Comparison of ENCODE assay signal across 1 cellular context in genomic region chr11:66312549-66313320, GRCh38.
TF ChIP-seq lines count a peak whose summit lies in the region.

No MANE protein-coding gene starts in this region.

TF ChIP-seq in HepG2, 621 proteins besides CTCF, POLR2A, EP300 and RAD21 (continued from another document and continues in another):
- TF ChIP-seq, protein P1, sequence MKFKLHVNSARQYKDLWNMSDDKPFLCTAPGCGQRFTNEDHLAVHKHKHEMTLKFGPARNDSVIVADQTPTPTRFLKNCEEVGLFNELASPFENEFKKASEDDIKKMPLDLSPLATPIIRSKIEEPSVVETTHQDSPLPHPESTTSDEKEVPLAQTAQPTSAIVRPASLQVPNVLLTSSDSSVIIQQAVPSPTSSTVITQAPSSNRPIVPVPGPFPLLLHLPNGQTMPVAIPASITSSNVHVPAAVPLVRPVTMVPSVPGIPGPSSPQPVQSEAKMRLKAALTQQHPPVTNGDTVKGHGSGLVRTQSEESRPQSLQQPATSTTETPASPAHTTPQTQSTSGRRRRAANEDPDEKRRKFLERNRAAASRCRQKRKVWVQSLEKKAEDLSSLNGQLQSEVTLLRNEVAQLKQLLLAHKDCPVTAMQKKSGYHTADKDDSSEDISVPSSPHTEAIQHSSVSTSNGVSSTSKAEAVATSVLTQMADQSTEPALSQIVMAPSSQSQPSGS (CRISPR knock-in tag; IDR thresholded peaks at IDR 0.05), result 0 out of 2 replicates have a peak, but pooled peaks have one; percentile 1
- TF ChIP-seq ZBED4 (CRISPR knock-in tag; IDR thresholded peaks at IDR 0.05; ENCODE audit: borderline replicate concordance) (0 out of 2 replicates have a peak, but pooled peaks have one; percentile 0), TGIF2 (CRISPR knock-in tag; IDR thresholded peaks at IDR 0.05) (peak; percentile 3; the same call in 1 of the 2 replicates), MAZ (IDR thresholded peaks at IDR 0.05; ENCODE audit: borderline replicate concordance, low read depth, low read length) (peak; percentile 60; the same call in 1 of the 2 replicates), MAZ (CRISPR knock-in tag; IDR thresholded peaks at IDR 0.05; ENCODE audit: low read depth) (no peak), ZNF235 (CRISPR knock-in tag; IDR thresholded peaks at IDR 0.05; ENCODE audit: borderline replicate concordance) (peak; percentile 72; the same call in 1 of the 2 replicates), ZNF12 (CRISPR knock-in tag; IDR thresholded peaks at IDR 0.05) (peak; percentile 38; the same call in 1 of the 2 replicates), YY1 (IDR thresholded peaks at IDR 0.05; ENCODE audit: insufficient read depth, insufficient replicate concordance, low read depth, low read length) (peak; percentile 29), ZSCAN20 (CRISPR knock-in tag; IDR thresholded peaks at IDR 0.05; ENCODE audit: borderline replicate concordance) (peak; percentile 21; the same call in 1 of the 2 replicates), PHF8 (CRISPR knock-in tag; IDR thresholded peaks at IDR 0.05) (peak; percentile 73), ZBTB38 (CRISPR knock-in tag; IDR thresholded peaks at IDR 0.05) (no peak), CHD2 (IDR thresholded peaks at IDR 0.05; ENCODE audit: low read depth, low read length) (no peak), YEATS4 (CRISPR knock-in tag; IDR thresholded peaks at IDR 0.05; ENCODE audit: borderline replicate concordance) (peak; percentile 14; the same call in 1 of the 2 replicates), ZNF44 (CRISPR knock-in tag; IDR thresholded peaks at IDR 0.05) (no peak), RFXANK (CRISPR knock-in tag; IDR thresholded peaks at IDR 0.05) (no peak), EHMT2 (IDR thresholded peaks at IDR 0.05; ENCODE audit: borderline replicate concordance, low read depth, low read length) (no peak), ZNF317 (CRISPR knock-in tag; IDR thresholded peaks at IDR 0.05) (peak; percentile 30; the same call in 1 of the 2 replicates), LCORL (IDR thresholded peaks at IDR 0.05) (0 out of 2 replicates have a peak, but pooled peaks have one; percentile 31), LCORL (CRISPR knock-in tag; IDR thresholded peaks at IDR 0.05) (no peak), ZNF136 (CRISPR knock-in tag; IDR thresholded peaks at IDR 0.05; ENCODE audit: low read depth) (no peak), TOPORS (CRISPR knock-in tag; IDR thresholded peaks at IDR 0.05) (no peak), ZNF33B (CRISPR knock-in tag; IDR thresholded peaks at IDR 0.05) (no peak), ZFP41 (CRISPR knock-in tag; IDR thresholded peaks at IDR 0.05; ENCODE audit: borderline replicate concordance) (no peak), ZNF710 (CRISPR knock-in tag; IDR thresholded peaks at IDR 0.05; ENCODE audit: borderline replicate concordance) (peak; percentile 81), MYC (CRISPR knock-in tag; IDR thresholded peaks at IDR 0.05; ENCODE audit: borderline replicate concordance) (peak; percentile 59; the same call in 1 of the 2 replicates), HNRNPK (IDR thresholded peaks at IDR 0.05; ENCODE audit: low read depth, low read length, poor library complexity, severe bottlenecking) (peak; percentile 43), TAF1 (CRISPR knock-in tag; IDR thresholded peaks at IDR 0.05) (peak; percentile 36; the same call in 1 of the 2 replicates), SP140L (CRISPR knock-in tag; IDR thresholded peaks at IDR 0.05; ENCODE audit: borderline replicate concordance) (0 out of 2 replicates have a peak, but pooled peaks have one; percentile 26), ZNF747 (CRISPR knock-in tag; IDR thresholded peaks at IDR 0.05; ENCODE audit: borderline replicate concordance) (peak; percentile 42; the same call in 1 of the 2 replicates), ATF7-NPFF (CRISPR knock-in tag; IDR thresholded peaks at IDR 0.05; ENCODE audit: low read depth) (0 out of 2 replicates have a peak, but pooled peaks have one; percentile 20), NFYB (CRISPR knock-in tag; IDR thresholded peaks at IDR 0.05) (no peak), DNMT1 (CRISPR knock-in tag; IDR thresholded peaks at IDR 0.05) (0 out of 2 replicates have a peak, but pooled peaks have one; percentile 8), ZBTB49 (CRISPR knock-in tag; IDR thresholded peaks at IDR 0.05; ENCODE audit: borderline replicate concordance) (no peak), ZNF775 (CRISPR knock-in tag; IDR thresholded peaks at IDR 0.05; ENCODE audit: borderline replicate concordance) (0 out of 2 replicates have a peak, but pooled peaks have one; percentile 21), ZNF777 (CRISPR knock-in tag; IDR thresholded peaks at IDR 0.05) (peak; percentile 93), STAG1 (CRISPR knock-in tag; IDR thresholded peaks at IDR 0.05) (no peak), ZNF652 (CRISPR knock-in tag; IDR thresholded peaks at IDR 0.05; ENCODE audit: borderline replicate concordance, low read depth) (peak; percentile 93), PTBP1 (IDR thresholded peaks at IDR 0.05; ENCODE audit: low read depth, low read length, poor library complexity, severe bottlenecking) (no peak)
- TF ChIP-seq, protein P2, sequence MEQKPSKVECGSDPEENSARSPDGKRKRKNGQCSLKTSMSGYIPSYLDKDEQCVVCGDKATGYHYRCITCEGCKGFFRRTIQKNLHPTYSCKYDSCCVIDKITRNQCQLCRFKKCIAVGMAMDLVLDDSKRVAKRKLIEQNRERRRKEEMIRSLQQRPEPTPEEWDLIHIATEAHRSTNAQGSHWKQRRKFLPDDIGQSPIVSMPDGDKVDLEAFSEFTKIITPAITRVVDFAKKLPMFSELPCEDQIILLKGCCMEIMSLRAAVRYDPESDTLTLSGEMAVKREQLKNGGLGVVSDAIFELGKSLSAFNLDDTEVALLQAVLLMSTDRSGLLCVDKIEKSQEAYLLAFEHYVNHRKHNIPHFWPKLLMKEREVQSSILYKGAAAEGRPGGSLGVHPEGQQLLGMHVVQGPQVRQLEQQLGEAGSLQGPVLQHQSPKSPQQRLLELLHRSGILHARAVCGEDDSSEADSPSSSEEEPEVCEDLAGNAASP (CRISPR knock-in tag; IDR thresholded peaks at IDR 0.05; ENCODE audit: borderline replicate concordance), result 0 out of 2 replicates have a peak, but pooled peaks have one; percentile 15
- TF ChIP-seq, protein P3, sequence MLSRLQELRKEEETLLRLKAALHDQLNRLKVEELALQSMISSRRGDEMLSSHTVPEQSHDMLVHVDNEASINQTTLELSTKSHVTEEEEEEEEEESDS (CRISPR knock-in tag; IDR thresholded peaks at IDR 0.05; ENCODE audit: borderline replicate concordance), result no peak
- TF ChIP-seq, protein P4, sequence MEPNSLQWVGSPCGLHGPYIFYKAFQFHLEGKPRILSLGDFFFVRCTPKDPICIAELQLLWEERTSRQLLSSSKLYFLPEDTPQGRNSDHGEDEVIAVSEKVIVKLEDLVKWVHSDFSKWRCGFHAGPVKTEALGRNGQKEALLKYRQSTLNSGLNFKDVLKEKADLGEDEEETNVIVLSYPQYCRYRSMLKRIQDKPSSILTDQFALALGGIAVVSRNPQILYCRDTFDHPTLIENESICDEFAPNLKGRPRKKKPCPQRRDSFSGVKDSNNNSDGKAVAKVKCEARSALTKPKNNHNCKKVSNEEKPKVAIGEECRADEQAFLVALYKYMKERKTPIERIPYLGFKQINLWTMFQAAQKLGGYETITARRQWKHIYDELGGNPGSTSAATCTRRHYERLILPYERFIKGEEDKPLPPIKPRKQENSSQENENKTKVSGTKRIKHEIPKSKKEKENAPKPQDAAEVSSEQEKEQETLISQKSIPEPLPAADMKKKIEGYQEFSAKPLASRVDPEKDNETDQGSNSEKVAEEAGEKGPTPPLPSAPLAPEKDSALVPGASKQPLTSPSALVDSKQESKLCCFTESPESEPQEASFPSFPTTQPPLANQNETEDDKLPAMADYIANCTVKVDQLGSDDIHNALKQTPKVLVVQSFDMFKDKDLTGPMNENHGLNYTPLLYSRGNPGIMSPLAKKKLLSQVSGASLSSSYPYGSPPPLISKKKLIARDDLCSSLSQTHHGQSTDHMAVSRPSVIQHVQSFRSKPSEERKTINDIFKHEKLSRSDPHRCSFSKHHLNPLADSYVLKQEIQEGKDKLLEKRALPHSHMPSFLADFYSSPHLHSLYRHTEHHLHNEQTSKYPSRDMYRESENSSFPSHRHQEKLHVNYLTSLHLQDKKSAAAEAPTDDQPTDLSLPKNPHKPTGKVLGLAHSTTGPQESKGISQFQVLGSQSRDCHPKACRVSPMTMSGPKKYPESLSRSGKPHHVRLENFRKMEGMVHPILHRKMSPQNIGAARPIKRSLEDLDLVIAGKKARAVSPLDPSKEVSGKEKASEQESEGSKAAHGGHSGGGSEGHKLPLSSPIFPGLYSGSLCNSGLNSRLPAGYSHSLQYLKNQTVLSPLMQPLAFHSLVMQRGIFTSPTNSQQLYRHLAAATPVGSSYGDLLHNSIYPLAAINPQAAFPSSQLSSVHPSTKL (CRISPR knock-in tag; IDR thresholded peaks at IDR 0.05), result 0 out of 2 replicates have a peak, but pooled peaks have one; percentile 8
- TF ChIP-seq, protein P5, sequence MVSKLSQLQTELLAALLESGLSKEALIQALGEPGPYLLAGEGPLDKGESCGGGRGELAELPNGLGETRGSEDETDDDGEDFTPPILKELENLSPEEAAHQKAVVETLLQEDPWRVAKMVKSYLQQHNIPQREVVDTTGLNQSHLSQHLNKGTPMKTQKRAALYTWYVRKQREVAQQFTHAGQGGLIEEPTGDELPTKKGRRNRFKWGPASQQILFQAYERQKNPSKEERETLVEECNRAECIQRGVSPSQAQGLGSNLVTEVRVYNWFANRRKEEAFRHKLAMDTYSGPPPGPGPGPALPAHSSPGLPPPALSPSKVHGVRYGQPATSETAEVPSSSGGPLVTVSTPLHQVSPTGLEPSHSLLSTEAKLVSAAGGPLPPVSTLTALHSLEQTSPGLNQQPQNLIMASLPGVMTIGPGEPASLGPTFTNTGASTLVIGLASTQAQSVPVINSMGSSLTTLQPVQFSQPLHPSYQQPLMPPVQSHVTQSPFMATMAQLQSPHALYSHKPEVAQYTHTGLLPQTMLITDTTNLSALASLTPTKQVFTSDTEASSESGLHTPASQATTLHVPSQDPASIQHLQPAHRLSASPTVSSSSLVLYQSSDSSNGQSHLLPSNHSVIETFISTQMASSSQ (IDR thresholded peaks at IDR 0.05; ENCODE audit: low read depth), result no peak
- TF ChIP-seq, protein P5 (CRISPR knock-in tag; IDR thresholded peaks at IDR 0.05; ENCODE audit: borderline replicate concordance), result peak; percentile 33; the same call in 1 of the 2 replicates
